In genomic region chr4:128517739-128518510, GRCh38 we compare ENCODE assay signal across 8 cellular contexts.
DNase-seq lines count a peak whose midpoint lies in the region; ATAC-seq, FAIRE-seq and TF ChIP-seq lines count a peak whose summit lies in the region.

No MANE protein-coding gene starts in this region.

- H3K27me3 ChIP-seq in bronchial epithelial cell (ENCODE audit: control insufficient read depth, insufficient read depth, low read length) (no peaks in the 10 kb centered on the region), aorta (ENCODE audit: control insufficient read depth in 1 of 2, insufficient read depth in 2 of 2, low read length in 1 of 2) (no peaks in the 10 kb centered on the region)

- TF ChIP-seq POLR2A in lower leg skin (IDR thresholded peaks at IDR 0.05) = no peak

- 40 to 53% methylated on average over 5 of the region's 5 CpGs for WGBS in lower leg skin, 2 donors
- WGBS in aorta, 2 donors = 1 to 3% methylated on average over 5 of the region's 5 CpGs

- H3K27ac Mint-ChIP-seq in activated naive CD4-positive, alpha-beta T cell treated with anti-CD3 and anti-CD28 coated beads for 36 hours = no peak overlapping the region
- no peak overlapping the region for H3K27ac Mint-ChIP-seq in activated naive CD4-positive, alpha-beta T cell treated with anti-CD3 and anti-CD28 coated beads, Interleukin-2, amount 10 ng/mL, durations not matched to agents 7 days and 5 days

- H3K4me1 Mint-ChIP-seq in activated naive CD4-positive, alpha-beta T cell treated with anti-CD3 and anti-CD28 coated beads for 36 hours (ENCODE audit: low read depth) = peaks cover 12% of the 10 kb centered on the region
- H3K4me1 Mint-ChIP-seq in activated naive CD4-positive, alpha-beta T cell treated with anti-CD3 and anti-CD28 coated beads, Interleukin-2, amount 10 ng/mL, durations not matched to agents 7 days and 5 days = peaks cover 16% of the 10 kb centered on the region

- peaks cover 5 to 8% of the 10 kb centered on the region in 2 donors for H3K4me1 ChIP-seq in aorta (ENCODE audit: control insufficient read depth in 1 of 2, insufficient read depth in 2 of 2, low read length in 2 of 2)

- peaks cover 2% of the 10 kb centered on the region for H3K27me3 Mint-ChIP-seq in activated naive CD4-positive, alpha-beta T cell treated with anti-CD3 and anti-CD28 coated beads for 36 hours (ENCODE audit: low read depth)
- H3K27me3 Mint-ChIP-seq in activated naive CD4-positive, alpha-beta T cell treated with anti-CD3 and anti-CD28 coated beads, Interleukin-2, amount 10 ng/mL, durations not matched to agents 7 days and 5 days = no peaks in the 10 kb centered on the region

- no peak for FAIRE-seq in bronchial epithelial cell (lab: Jason Lieb, UNC)

- DNase-seq in activated naive CD4-positive, alpha-beta T cell treated with anti-CD3 and anti-CD28 coated beads for 36 hours = peak; percentile 8
- DNase-seq in activated naive CD4-positive, alpha-beta T cell treated with anti-CD3 and anti-CD28 coated beads, Interleukin-2, amount 10 ng/mL, durations not matched to agents 7 days and 5 days = no peak
- DNase-seq in MV-4-11 (lab: John Stamatoyannopoulos, UW) (peak; percentile 99), bronchial epithelial cell (ENCODE audit: low read depth) (peak; percentile 91), lower leg skin (ENCODE audit: low spot score in 2 of 2) (peak; percentile 51 to 84), aorta (peak; percentile 84 to 87)
- DNase-seq in stimulated activated CD4-positive, alpha-beta T cell treated with anti-CD3 and anti-CD28 coated beads, Interleukin-4, amount 100 ng/mL, for 4 hours = no peak

- peaks cover 3% of the 10 kb centered on the region for H3K9me3 Mint-ChIP-seq in activated naive CD4-positive, alpha-beta T cell treated with anti-CD3 and anti-CD28 coated beads for 36 hours
- H3K9me3 Mint-ChIP-seq in activated naive CD4-positive, alpha-beta T cell treated with anti-CD3 and anti-CD28 coated beads, Interleukin-2, amount 10 ng/mL, durations not matched to agents 7 days and 5 days = no peaks in the 10 kb centered on the region

- H3K4me3 Mint-ChIP-seq in activated naive CD4-positive, alpha-beta T cell treated with anti-CD3 and anti-CD28 coated beads for 36 hours = no peak overlapping the region
- H3K4me3 Mint-ChIP-seq in activated naive CD4-positive, alpha-beta T cell treated with anti-CD3 and anti-CD28 coated beads, Interleukin-2, amount 10 ng/mL, durations not matched to agents 7 days and 5 days = no peak overlapping the region

- ATAC-seq in HG02759 (IDR thresholded peaks at IDR 0.05; ENCODE audit: unreplicated experiment) (peak; percentile 96), aorta (ENCODE audit: low FRiP score) (peak; percentile 88)

- no peaks in the 10 kb centered on the region for H3K36me3 ChIP-seq in bronchial epithelial cell (ENCODE audit: control insufficient read depth, insufficient read depth, low read length)
- H3K36me3 ChIP-seq in aorta (ENCODE audit: control insufficient read depth in 1 of 2, insufficient read depth in 2 of 2, low read length in 1 of 2) = no peaks in the 10 kb centered on the region

- peaks cover 5% of the 10 kb centered on the region for H3K36me3 Mint-ChIP-seq in activated naive CD4-positive, alpha-beta T cell treated with anti-CD3 and anti-CD28 coated beads for 36 hours (ENCODE audit: low read depth)
- no peaks in the 10 kb centered on the region for H3K36me3 Mint-ChIP-seq in activated naive CD4-positive, alpha-beta T cell treated with anti-CD3 and anti-CD28 coated beads, Interleukin-2, amount 10 ng/mL, durations not matched to agents 7 days and 5 days

- H3K9me3 ChIP-seq in aorta (ENCODE audit: control insufficient read depth, low read length) = no peaks in the 10 kb centered on the region

- peak overlapping the region; percentile 87 to 98 for H3K27ac ChIP-seq in aorta (ENCODE audit: low read depth in 1 of 2, low read length in 2 of 2)

- H3K4me3 ChIP-seq in bronchial epithelial cell (ENCODE audit: low read depth, low read length) (no peak overlapping the region), lower leg skin (ENCODE audit: low read depth, poor library complexity, severe bottlenecking) (no peak overlapping the region), aorta (ENCODE audit: low read length in 2 of 2) (no peak overlapping the region)

- CTCF ChIA-PET in activated naive CD4-positive, alpha-beta T cell treated with anti-CD3 and anti-CD28 coated beads for 36 hours (lab: Charles Lee) = interaction anchor here (0.9 to 1.2 kb wide), 2 partner anchors 15 to 64 kb away, joined by 3 read pairs; no protein-coding TSS in a partner anchor
- CTCF ChIA-PET in activated naive CD4-positive, alpha-beta T cell treated with anti-CD3 and anti-CD28 coated beads, Interleukin-2, amount 10 ng/mL, durations not matched to agents 7 days and 5 days (lab: Charles Lee) = interaction anchor here (0.5 kb wide), 1 partner anchor 64 kb away, joined by 4 read pairs; no protein-coding TSS in a partner anchor

- TF ChIP-seq CTCF in bronchial epithelial cell (IDR thresholded peaks at IDR 0.05; ENCODE audit: insufficient read depth, low read length, severe bottlenecking) (no peak), lower leg skin (IDR thresholded peaks at IDR 0.05) (no peak)

- intact Hi-C loops in activated naive CD4-positive, alpha-beta T cell treated with anti-CD3 and anti-CD28 coated beads for 36 hours (cut with micrococcal nuclease) = loop anchor here (10.0 kb wide), 1 partner anchor 453 kb away; the partner anchor contains the start of gene LARP1B
- intact Hi-C loops in lower leg skin (cut with DNase I; ENCODE audit: low total_unique reads) = no loop called here
- intact Hi-C loops in aorta (cut with DNase I) = loop anchor here (5.0 to 10.0 kb wide), 2 partner anchors 34 to 133 kb away; no protein-coding TSS in a partner anchor

Comparison
In these comparisons a context has a peak if more than half of its experiments do, and no peak if none do; other contexts are left out.
1. DNase-seq: peak in activated naive CD4-positive, alpha-beta T cell treated with anti-CD3 and anti-CD28 coated beads for 36 hours (single experiment), MV-4-11 (single experiment), bronchial epithelial cell (single experiment), lower leg skin (2 of 2) and aorta (2 of 2); none in activated naive CD4-positive, alpha-beta T cell treated with anti-CD3 and anti-CD28 coated beads, Interleukin-2, amount 10 ng/mL, durations not matched to agents 7 days and 5 days (single experiment) and stimulated activated CD4-positive, alpha-beta T cell treated with anti-CD3 and anti-CD28 coated beads, Interleukin-4, amount 100 ng/mL, for 4 hours (0 of 2).